30 cellular contexts compared by ENCODE assay signal in the genomic region with DNA sequence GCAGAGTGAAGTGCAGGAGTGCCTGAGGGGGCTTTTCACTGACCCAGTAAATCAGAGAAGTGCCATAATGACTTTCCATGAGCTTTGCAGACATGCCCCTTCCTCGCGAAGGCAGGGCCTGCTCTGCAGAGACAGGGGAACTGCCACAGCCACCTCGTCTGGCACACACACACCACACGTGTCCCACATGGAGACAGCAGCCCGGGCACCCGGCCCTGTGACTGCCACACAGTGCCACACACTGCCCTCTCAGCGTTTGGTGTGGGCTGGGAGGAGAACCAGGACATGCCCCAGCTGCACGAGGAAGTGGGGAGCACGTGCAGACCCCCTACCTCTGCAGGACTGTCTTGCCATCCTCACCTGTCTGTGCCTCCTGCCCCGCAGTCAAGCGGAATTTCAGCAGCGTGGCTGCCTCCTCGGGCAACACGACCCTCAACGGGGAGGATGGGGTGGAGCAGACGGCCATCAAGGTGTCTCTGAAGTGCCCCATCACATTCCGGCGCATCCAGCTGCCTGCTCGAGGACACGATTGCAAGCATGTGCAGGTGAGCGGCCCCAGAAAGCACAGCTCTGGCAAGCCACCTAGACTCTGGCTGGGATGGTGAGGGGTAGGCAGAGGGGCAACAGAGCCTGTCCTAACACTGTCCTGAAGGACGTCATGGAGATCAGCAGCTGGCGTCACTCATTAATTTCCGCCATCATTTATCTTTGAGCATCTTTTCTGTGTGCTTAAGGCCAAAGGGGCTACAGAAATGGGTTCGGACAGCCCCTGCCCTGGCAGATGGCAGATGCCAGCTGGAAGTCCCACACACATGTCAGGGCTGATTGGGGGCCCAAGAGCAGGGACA.
"Had no signal": no experiment of that assay in that cellular context is flagged by ENCODE, and none has a peak within 500 bp of the region (broad histone marks: within the 10 kb centered on the region; RNA-seq: fewer than 3 reads in every experiment).

No MANE protein-coding gene starts in this region.

- H3K27ac Mint-ChIP-seq: activated CD4-positive, alpha-beta memory T cell treated with anti-CD3 and anti-CD28 coated beads for 36 hours; activated T-cell treated with anti-CD3 and anti-CD28 coated beads, Interleukin-2, amount 50 U/mL, for 24 hours; natural killer cell; progenitor cell of endocrine pancreas; stimulated activated naive CD8-positive, alpha-beta T cell treated with anti-CD3 and anti-CD28 coated beads, Interleukin-15, Interleukin-2, amounts not matched to agents 100 ng/mL and 50 ng/mL, for 24 hours; T-helper 17 cell; type B pancreatic cell had no signal

- DNase-seq: activated CD4-positive, alpha-beta memory T cell treated with anti-CD3 and anti-CD28 coated beads for 36 hours; activated CD4-positive, alpha-beta T cell treated with anti-CD3 and anti-CD28 coated beads, Interleukin-2, amount 10 ng/mL, durations not matched to agents 24 days and 14 days; activated CD8-positive, alpha-beta memory T cell treated with anti-CD3 and anti-CD28 coated beads, Interleukin-2, amount 50 U/mL, for 4 hours; activated gamma-delta T cell treated with Interleukin-2 at 50 U/mL for 16 hours; activated naive CD4-positive, alpha-beta T cell treated with anti-CD3 and anti-CD28 coated beads, Interleukin-2, amount 50 U/mL, for 16 hours; activated T-cell treated with anti-CD3 and anti-CD28 coated beads, Interleukin-2, amount 50 U/mL, for 24 hours; amniotic stem cell; brain microvascular endothelial cell; caudate nucleus; foreskin keratinocyte; mesendoderm; natural killer cell; ovary; stimulated activated CD4-positive, alpha-beta T cell treated with anti-CD3 and anti-CD28 coated beads, Interleukin-12 subunit alpha, Interleukin-12 subunit beta, amount 100 ng/mL, for 4 hours; stimulated activated CD4-positive, alpha-beta T cell treated with anti-CD3 and anti-CD28 coated beads, Interleukin-4, amount 100 ng/mL, for 1 hour; T-helper 17 cell; T1000; uterus; WERI-Rb-1 had no signal

- H3K27me3 Mint-ChIP-seq: activated CD4-positive, alpha-beta memory T cell treated with anti-CD3 and anti-CD28 coated beads for 36 hours; activated CD4-positive, alpha-beta T cell treated with anti-CD3 and anti-CD28 coated beads, Interleukin-2, amount 10 ng/mL, durations not matched to agents 24 days and 14 days; activated T-cell treated with anti-CD3 and anti-CD28 coated beads, Interleukin-2, amount 50 U/mL, for 24 hours; progenitor cell of endocrine pancreas; stimulated activated naive CD8-positive, alpha-beta T cell treated with anti-CD3 and anti-CD28 coated beads, Interleukin-15, Interleukin-2, amounts not matched to agents 100 ng/mL and 50 ng/mL, for 24 hours; T-helper 17 cell; type B pancreatic cell had no signal

- H3K9me3 Mint-ChIP-seq: activated CD4-positive, alpha-beta memory T cell treated with anti-CD3 and anti-CD28 coated beads for 36 hours; activated CD4-positive, alpha-beta T cell treated with anti-CD3 and anti-CD28 coated beads, Interleukin-2, amount 10 ng/mL, durations not matched to agents 24 days and 14 days; activated T-cell treated with anti-CD3 and anti-CD28 coated beads, Interleukin-2, amount 50 U/mL, for 24 hours; natural killer cell; stimulated activated naive CD8-positive, alpha-beta T cell treated with anti-CD3 and anti-CD28 coated beads, Interleukin-15, Interleukin-2, amounts not matched to agents 100 ng/mL and 50 ng/mL, for 24 hours; type B pancreatic cell had no signal

- H3K27me3 ChIP-seq: brain microvascular endothelial cell, esophagus muscularis mucosa, foreskin keratinocyte, left lung, neutrophil, ovary, uterus had no signal

- H3K4me3 Mint-ChIP-seq: activated CD4-positive, alpha-beta memory T cell treated with anti-CD3 and anti-CD28 coated beads for 36 hours; activated CD4-positive, alpha-beta T cell treated with anti-CD3 and anti-CD28 coated beads, Interleukin-2, amount 10 ng/mL, durations not matched to agents 24 days and 14 days; activated T-cell treated with anti-CD3 and anti-CD28 coated beads, Interleukin-2, amount 50 U/mL, for 24 hours; natural killer cell; stimulated activated naive CD8-positive, alpha-beta T cell treated with anti-CD3 and anti-CD28 coated beads, Interleukin-15, Interleukin-2, amounts not matched to agents 100 ng/mL and 50 ng/mL, for 24 hours; T-helper 17 cell; type B pancreatic cell had no signal

- H3K9me3 ChIP-seq: esophagus muscularis mucosa, left lung, neutrophil, ovary, thoracic aorta, uterus had no signal

- H3K27ac ChIP-seq: brain microvascular endothelial cell, esophagus muscularis mucosa, foreskin keratinocyte, left lung, ovary, skin epidermis, thoracic aorta, uterus, WERI-Rb-1 had no signal

- H3K36me3 ChIP-seq: ovary, uterus had no signal

- H3K36me3 Mint-ChIP-seq: natural killer cell had no signal

- ATAC-seq: activated CD4-positive, CD25-positive, alpha-beta regulatory T cell treated with anti-CD3 and anti-CD28 coated beads, Interleukin-2, amount 50 U/mL, for 24 hours; left lung; natural killer cell; sciatic nerve; T-helper 17 cell had no signal

- H3K4me3 ChIP-seq: esophagus muscularis mucosa, left lung, lung, ovary, skin epidermis, thoracic aorta, uterus had no signal
